ENCODE assay signal across 8 cellular contexts in the genomic region with DNA sequence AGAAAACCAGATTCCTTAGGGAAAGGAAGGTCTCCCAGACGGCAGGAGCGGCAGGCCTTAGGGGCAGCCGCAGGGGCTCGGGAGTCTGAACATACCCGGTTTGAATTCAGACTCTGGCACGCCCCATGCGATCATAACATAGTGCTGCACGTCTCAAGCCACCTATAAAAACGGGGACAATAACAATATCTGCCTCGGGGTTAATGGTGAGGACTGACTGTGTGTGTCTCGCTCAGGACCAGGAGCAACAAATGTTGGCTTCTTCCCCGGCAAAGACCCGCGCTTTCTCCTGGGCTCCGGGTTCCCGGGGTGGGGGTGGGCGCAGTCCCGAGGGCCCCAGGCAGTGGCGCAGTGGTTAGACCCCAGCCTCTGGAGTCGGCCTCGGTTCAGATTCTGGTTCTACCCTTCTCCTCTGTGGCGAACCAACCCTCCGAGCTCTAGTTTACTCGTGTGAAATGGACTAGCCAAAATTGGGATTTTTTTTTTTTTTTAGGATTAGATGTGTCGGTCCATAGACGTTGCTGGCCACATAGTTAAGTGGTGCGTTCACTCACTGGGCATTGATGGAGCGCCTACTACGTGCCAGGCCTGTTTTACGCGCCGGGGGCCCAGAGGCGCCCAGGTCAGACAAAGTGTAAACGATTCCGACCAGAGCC. TPM values are rescaled to one million over a fixed set of nuclear protein-coding genes. Genes with fewer than 3 reads are reported as not detected.
DNase-seq lines count a peak whose midpoint lies in the region; ATAC-seq and TF ChIP-seq lines count a peak whose summit lies in the region.

No MANE protein-coding gene starts in this region.

- peak overlapping the region; percentile 75 for H3K4me3 ChIP-seq in lower lobe of right lung
- H3K4me3 ChIP-seq in thyroid gland (replicated peaks in 1 of 3), result peak overlapping the region; percentile 42 to 85 (median 77)

- H3K4me3 Mint-ChIP-seq in T-helper 2 cell treated with Interferon-gamma antibody and Interleukin-4, amounts not matched to agents 5 μg/mL and 100 μg/mL, for 36 hours, result peak overlapping the region; percentile 73

- peak overlapping the region; percentile 71 for H3K27ac ChIP-seq in lower lobe of right lung
- peak overlapping the region; percentile 70 to 91 (median 71) for H3K27ac ChIP-seq in thyroid gland

- no peak for TF ChIP-seq POLR2A in thyroid gland (IDR thresholded peaks at IDR 0.05)

- H3K27me3 Mint-ChIP-seq in T-helper 2 cell treated with Interferon-gamma antibody and Interleukin-4, amounts not matched to agents 5 μg/mL and 100 μg/mL, for 36 hours (ENCODE audit: low read depth), result peaks cover 74% of the 10 kb centered on the region

- intact Hi-C loops in lower lobe of right lung (cut with DNase I), result no loop called here
- intact Hi-C loops in thyroid gland (cut with DNase I), result no loop called here

- H3K36me3 ChIP-seq in lower lobe of right lung (no peaks in the 10 kb centered on the region), thyroid gland (no peaks in the 10 kb centered on the region)

- no peak overlapping the region for H3K27ac Mint-ChIP-seq in T-helper 2 cell treated with Interferon-gamma antibody and Interleukin-4, amounts not matched to agents 5 μg/mL and 100 μg/mL, for 36 hours

- no peaks in the 10 kb centered on the region for H3K9me3 ChIP-seq in lower lobe of right lung
- H3K9me3 ChIP-seq in thyroid gland, result no peaks in the 10 kb centered on the region

- H3K27me3 ChIP-seq in lower lobe of right lung (ENCODE audit: low read depth), result peaks cover 6% of the 10 kb centered on the region
- H3K27me3 ChIP-seq in thyroid gland, result no peaks in the 10 kb centered on the region

- no peaks in the 10 kb centered on the region for H3K36me3 Mint-ChIP-seq in T-helper 2 cell treated with Interferon-gamma antibody and Interleukin-4, amounts not matched to agents 5 μg/mL and 100 μg/mL, for 36 hours (ENCODE audit: low read depth)

- peaks cover 31% of the 10 kb centered on the region for H3K4me1 ChIP-seq in lower lobe of right lung
- peaks cover 24 to 43% of the 10 kb centered on the region in 2 donors for H3K4me1 ChIP-seq in thyroid gland

- ATAC-seq in lower lobe of right lung (peak; percentile 27 to 33), GM19328 (IDR thresholded peaks at IDR 0.05; ENCODE audit: unreplicated experiment) (no peak)

- no peak for TF ChIP-seq CTCF in lower lobe of right lung (IDR thresholded peaks at IDR 0.05)
- TF ChIP-seq CTCF in thyroid gland (IDR thresholded peaks at IDR 0.05), result peak in 1 of 6 experiments; percentile 10

- no peaks in the 10 kb centered on the region for H3K9me3 Mint-ChIP-seq in T-helper 2 cell treated with Interferon-gamma antibody and Interleukin-4, amounts not matched to agents 5 μg/mL and 100 μg/mL, for 36 hours

- 14 to 21% methylated on average over 34 to 35 of the region's 35 CpGs for WGBS in thyroid gland, 2 donors

- peaks cover 2% of the 10 kb centered on the region for H3K4me1 Mint-ChIP-seq in T-helper 2 cell treated with Interferon-gamma antibody and Interleukin-4, amounts not matched to agents 5 μg/mL and 100 μg/mL, for 36 hours (ENCODE audit: low read depth)

- DNase-seq in T-helper 2 cell treated with Interferon-gamma antibody and Interleukin-4, amounts not matched to agents 5 μg/mL and 100 μg/mL, for 36 hours (ENCODE audit: low spot score), result no peak
- DNase-seq in T-helper 2 cell (no peak), dermis blood vessel endothelial cell (peak; percentile 40), lower lobe of right lung (no peak), thyroid gland (peak; percentile 26 to 44), iPS-NIHi11 (ENCODE audit: low spot score) (no peak), CD1c-positive myeloid dendritic cell (ENCODE audit: extremely low spot score) (no peak)

RNA-seq across cellular contexts. Expression of gene SH3BP4, which starts 1.0 kb away (rescaled TPM):
- total RNA-seq in dermis blood vessel endothelial cell (35.4 and 42.3 TPM in 2 replicates), lower lobe of right lung (36.8 TPM), thyroid gland (10 to 100 TPM; 36.9 to 64.6 (median 47.9) TPM)

Comparison
In these comparisons a context has a peak if more than half of its experiments do, and no peak if none do; other contexts are left out.
1. DNase-seq: peak in dermis blood vessel endothelial cell (single experiment) and thyroid gland (2 of 2); none in T-helper 2 cell treated with Interferon-gamma antibody and Interleukin-4, amounts not matched to agents 5 μg/mL and 100 μg/mL, for 36 hours (single experiment), T-helper 2 cell (0 of 5), lower lobe of right lung (single experiment), iPS-NIHi11 (single experiment) and CD1c-positive myeloid dendritic cell (single experiment).